Comparison of ENCODE assay signal across 1 cellular context in genomic region chr1:151312439-151313225, GRCh38.
TF ChIP-seq lines count a peak whose summit lies in the region.

No MANE protein-coding gene starts in this region.

TF ChIP-seq in SK-N-SH, 30 proteins besides CTCF, POLR2A, EP300 and RAD21 (continued from another document):
- TF ChIP-seq USF2 (IDR thresholded peaks at IDR 0.05; ENCODE audit: borderline replicate concordance, low read depth, low read length) (no peak), REST (IDR thresholded peaks at IDR 0.05; ENCODE audit: low read depth, low read length) (no peak), FOXM1 (IDR thresholded peaks at IDR 0.05; ENCODE audit: low read depth) (no peak), PBX3 (IDR thresholded peaks at IDR 0.05) (no peak)
